In genomic region chr5:111512026-111512405, GRCh38 we compare ENCODE assay signal across 8 cellular contexts. TPM values are rescaled to one million over a fixed set of nuclear protein-coding genes. Genes with fewer than 3 reads are reported as not detected.
DNase-seq lines count a peak whose midpoint lies in the region; ATAC-seq and TF ChIP-seq lines count a peak whose summit lies in the region.

No MANE protein-coding gene starts in this region.

- H3K36me3 ChIP-seq in Peyer's patch (no peaks in the 10 kb centered on the region), endocrine pancreas (ENCODE audit: control insufficient read depth, insufficient read depth, low read length) (no peaks in the 10 kb centered on the region)

- H3K27ac Mint-ChIP-seq in naive B cell = peak overlapping the region; percentile 93 to 99 (median 98)

- no peaks in the 10 kb centered on the region for H3K4me1 ChIP-seq in Peyer's patch
- H3K4me1 ChIP-seq in endocrine pancreas (ENCODE audit: control insufficient read depth, insufficient read depth, low read length) = peaks cover 16% of the 10 kb centered on the region

- peaks cover 5 to 49% (median 37%) of the 10 kb centered on the region in 3 donors for H3K4me1 Mint-ChIP-seq in naive B cell

- no peak for TF ChIP-seq POLR2A in Peyer's patch (IDR thresholded peaks at IDR 0.05)

- peak overlapping the region; percentile 70 to 92 (median 78) for H3K4me3 ChIP-seq in Peyer's patch
- peak overlapping the region; percentile 77 for H3K4me3 ChIP-seq in endocrine pancreas (ENCODE audit: control insufficient read depth, insufficient read depth, low read length)

- H3K9me3 Mint-ChIP-seq in naive B cell = no peaks in the 10 kb centered on the region

- no peaks in the 10 kb centered on the region for H3K27me3 Mint-ChIP-seq in naive B cell

- peak overlapping the region; percentile 96 to 100 (median 99) for H3K4me3 Mint-ChIP-seq in naive B cell

- H3K9me3 ChIP-seq in Peyer's patch (no peaks in the 10 kb centered on the region), endocrine pancreas (ENCODE audit: control insufficient read depth, low read length) (no peaks in the 10 kb centered on the region)

- H3K27me3 ChIP-seq in Peyer's patch (no peaks in the 10 kb centered on the region), endocrine pancreas (ENCODE audit: control insufficient read depth, insufficient read depth, low read length) (no peaks in the 10 kb centered on the region)

- H3K36me3 Mint-ChIP-seq in naive B cell = no peaks in the 10 kb centered on the region

- no peak for TF ChIP-seq CTCF in Peyer's patch (IDR thresholded peaks at IDR 0.05)

- DNase-seq in NCI-H345 (lab: John Stamatoyannopoulos, UW) (peak; percentile 39), NCI-H345 treated with DMSO at 0.1 percent for 48 hours (lab: John Stamatoyannopoulos, UW; ENCODE audit: unreplicated experiment) (no peak), Peyer's patch (no peak), naive B cell (no peak), mucosa of gallbladder (ENCODE audit: low spot score) (no peak)

- H3K9ac ChIP-seq in endocrine pancreas (ENCODE audit: control insufficient read depth, insufficient read depth, low read length) = peak overlapping the region; percentile 98

- ATAC-seq in HG02840 (IDR thresholded peaks at IDR 0.05; ENCODE audit: low FRiP score, unreplicated experiment) = peak; percentile 32
- peak in 1 of 2 donors; percentile 8 for ATAC-seq in naive B cell (ENCODE audit: low read depth in 2 of 2)
- no peak for ATAC-seq in HG02970 (IDR thresholded peaks at IDR 0.05; ENCODE audit: low FRiP score, unreplicated experiment)

- peak overlapping the region; percentile 84 to 95 (median 90) for H3K27ac ChIP-seq in Peyer's patch

RNA-seq across cellular contexts. Expression of gene STARD4, which starts 0.3 kb away (rescaled TPM):
- total RNA-seq in Peyer's patch (10 to 100 TPM; 32.2 to 88.1 (median 79.5) TPM), mucosa of gallbladder (40.7 TPM)
- 10 to 100 TPM in 4 of 6 donors, 1 to 10 TPM in 2; 5.8 to 12.6 (median 10.6) TPM for polyA plus RNA-seq in naive B cell (ENCODE audit: low read depth in 6 of 6)
